16 cellular contexts compared by ENCODE assay signal in genomic region chr2:100744589-100744988, GRCh38.
DNase-seq lines count a peak whose midpoint lies in the region; ATAC-seq, FAIRE-seq and TF ChIP-seq lines count a peak whose summit lies in the region.
"Had no signal": no experiment of that assay in that cellular context is flagged by ENCODE, and none has a peak within 500 bp of the region (broad histone marks: within the 10 kb centered on the region; RNA-seq: fewer than 3 reads in every experiment).

No MANE protein-coding gene starts in this region.

- no peak overlapping the region for H3K27ac Mint-ChIP-seq in activated naive CD4-positive, alpha-beta T cell treated with anti-CD3 and anti-CD28 coated beads, Interleukin-2, amount 50 U/mL, for 72 hours

- H3K9me3 Mint-ChIP-seq in activated naive CD4-positive, alpha-beta T cell treated with anti-CD3 and anti-CD28 coated beads, Interleukin-2, amount 50 U/mL, for 72 hours, result no peaks in the 10 kb centered on the region

- H2BK120ac ChIP-seq in H1 (replicated peaks; ENCODE audit: low read depth, low read length) (no peak overlapping the region), mesenchymal stem cell (ENCODE audit: low read depth, low read length) (no peak overlapping the region)

- no peak for TF ChIP-seq POLR2A in H1 (IDR thresholded peaks at IDR 0.05; ENCODE audit: control extremely low read depth in 1 of 2, low read depth in 2 of 2, low read length in 2 of 2)

- H3K14ac ChIP-seq in H1 (ENCODE audit: insufficient read length), result no peak overlapping the region
- H3K14ac ChIP-seq in mesenchymal stem cell (ENCODE audit: low read length in 2 of 2), result no peak overlapping the region

- no peak overlapping the region for H3K4me2 ChIP-seq in H1 (ENCODE audit: insufficient read depth in 1 of 2, low read depth in 2 of 2, low read length in 2 of 2)
- no peak overlapping the region for H3K4me2 ChIP-seq in mesenchymal stem cell (ENCODE audit: low read length, poor library complexity, severe bottlenecking)

- no peak overlapping the region for H3K56ac ChIP-seq in H1 (replicated peaks; ENCODE audit: insufficient read length, low read depth, low read length)

- TF ChIP-seq EP300 in H1 (IDR thresholded peaks at IDR 0.05; ENCODE audit: borderline replicate concordance in 1 of 2, low read depth in 2 of 2, low read length in 2 of 2), result no peak

- no peak overlapping the region for H2AFZ ChIP-seq in H1 (ENCODE audit: low read length)
- H2AFZ ChIP-seq in mesenchymal stem cell (ENCODE audit: low read depth, low read length), result no peak overlapping the region

- H3K4me3 ChIP-seq in H1 (ENCODE audit: extremely low read depth in 1 of 4, insufficient read depth in 2 of 4, low read depth in 3 of 4, low read length in 4 of 4), result no peak overlapping the region
- H3K4me3 ChIP-seq in mesenchymal stem cell (ENCODE audit: insufficient read depth in 1 of 2, low read depth in 1 of 2, low read length in 2 of 2), result no peak overlapping the region
- H3K4me3 ChIP-seq: ascending aorta had no signal

- peak; percentile 53 for DNase-seq in DMS53 treated with DMSO at 0.1 percent for 48 hours (lab: John Stamatoyannopoulos, UW; ENCODE audit: unreplicated experiment)
- DNase-seq in OCI-M1 (lab: John Stamatoyannopoulos, UW), result peak; percentile 44
- DNase-seq in H1 (ENCODE audit: low read depth in 1 of 2, low spot score in 2 of 2), result no peak
- DNase-seq in mesenchymal stem cell, result peak; percentile 68
- no peak for DNase-seq in activated naive CD4-positive, alpha-beta T cell treated with Interleukin-2 at 50 U/mL for 16 hours
- DNase-seq in activated naive CD4-positive, alpha-beta T cell treated with anti-CD3 and anti-CD28 coated beads, Interleukin-2, amount 50 U/mL, for 72 hours (ENCODE audit: low spot score in 2 of 2), result no peak
- no peak for DNase-seq in globus pallidus (ENCODE audit: low spot score)
- no peak for DNase-seq in epidermal melanocyte (ENCODE audit: insufficient read length, low spot score)
- DNase-seq: activated CD4-positive, alpha-beta T cell treated with anti-CD3 and anti-CD28 coated beads, Interleukin-2, amount 50 U/mL, for 1 hour; AML-193; DMS153; foreskin melanocyte; NCI-H1436; NCI-H446 treated with DMSO at 0.1 percent for 48 hours; substantia nigra had no signal

- H4K91ac ChIP-seq in H1 (replicated peaks; ENCODE audit: insufficient read length, low read length), result no peak overlapping the region
- no peak overlapping the region for H4K91ac ChIP-seq in mesenchymal stem cell (ENCODE audit: low read length)

- H4K5ac ChIP-seq in H1 (ENCODE audit: insufficient read length, low read depth, low read length), result no peak overlapping the region

- H3K79me1 ChIP-seq in H1 (ENCODE audit: low read depth, low read length), result no peaks in the 10 kb centered on the region
- H3K79me1 ChIP-seq in mesenchymal stem cell (replicated peaks; ENCODE audit: low read length, poor library complexity, severe bottlenecking), result no peaks in the 10 kb centered on the region

- H3K27me3 ChIP-seq in H1 (replicated peaks in 1 of 4; ENCODE audit: control insufficient read depth in 3 of 4, extremely low read depth in 1 of 4, insufficient read depth in 3 of 4, low read length in 3 of 4), result no peaks in the 10 kb centered on the region
- H3K27me3 ChIP-seq in mesenchymal stem cell (ENCODE audit: control insufficient read depth in 1 of 2, insufficient read depth in 1 of 2, low read length in 2 of 2), result peaks cover 0 to 3% of the 10 kb centered on the region in 2 experiments
- H3K27me3 ChIP-seq: ascending aorta had no signal

- H4K20me1 ChIP-seq in H1 (replicated peaks in 1 of 2; ENCODE audit: control insufficient read depth in 1 of 2, insufficient read depth in 2 of 2, low read length in 2 of 2), result no peaks in the 10 kb centered on the region

- H2BK15ac ChIP-seq in H1 (ENCODE audit: low read length), result no peak overlapping the region
- no peak overlapping the region for H2BK15ac ChIP-seq in mesenchymal stem cell (ENCODE audit: low read depth, poor library complexity, severe bottlenecking)

- H2BK12ac ChIP-seq in H1 (ENCODE audit: low read depth, low read length), result no peak overlapping the region
- peak overlapping the region in 1 of 2 experiments; percentile 17 for H2BK12ac ChIP-seq in mesenchymal stem cell (ENCODE audit: low read length in 2 of 2)

- ATAC-seq in activated naive CD4-positive, alpha-beta T cell treated with anti-CD3 and anti-CD28 coated beads, Interleukin-2, amount 50 U/mL, for 72 hours, result no peak

- H3K18ac ChIP-seq in H1 (ENCODE audit: extremely low read depth, low read length), result no peak overlapping the region
- H3K18ac ChIP-seq in mesenchymal stem cell (ENCODE audit: low read depth in 1 of 2, low read length in 2 of 2), result no peak overlapping the region

- no peaks in the 10 kb centered on the region for H3K36me3 ChIP-seq in H1 (ENCODE audit: control insufficient read depth in 2 of 4, insufficient read depth in 4 of 4, low read length in 3 of 4)
- no peaks in the 10 kb centered on the region for H3K36me3 ChIP-seq in mesenchymal stem cell (ENCODE audit: control insufficient read depth in 1 of 2, insufficient read depth in 2 of 2, low read depth in 1 of 2, low read length in 2 of 2)
- H3K36me3 ChIP-seq: ascending aorta had no signal

- no peak for TF ChIP-seq CTCF in H1 (IDR thresholded peaks at IDR 0.05; ENCODE audit: control extremely low read depth in 1 of 3, insufficient read depth in 1 of 3, low read depth in 1 of 3, low read length in 3 of 3)

- H3K4me1 ChIP-seq in H1 (replicated peaks in 1 of 4; ENCODE audit: control insufficient read depth in 3 of 4, insufficient read depth in 4 of 4, low read length in 3 of 4) (no peaks in the 10 kb centered on the region), mesenchymal stem cell (ENCODE audit: control insufficient read depth, insufficient read depth, low read depth, low read length) (no peaks in the 10 kb centered on the region)
- H3K4me1 ChIP-seq: ascending aorta had no signal

- no peak for FAIRE-seq in H1 (lab: Jason Lieb, UNC)

- H3K23ac ChIP-seq in H1 (ENCODE audit: insufficient read length) (no peak overlapping the region), mesenchymal stem cell (ENCODE audit: low read length in 2 of 2) (no peak overlapping the region)

- H3K79me2 ChIP-seq in H1 (ENCODE audit: control insufficient read depth in 1 of 2, insufficient read depth in 2 of 2, low read length in 2 of 2), result no peaks in the 10 kb centered on the region

- no peak overlapping the region for H3K27ac ChIP-seq in H1 (ENCODE audit: low read depth, low read length)
- no peak overlapping the region for H3K27ac ChIP-seq in mesenchymal stem cell (ENCODE audit: low read length, poor library complexity, severe bottlenecking)
- H3K27ac ChIP-seq: ascending aorta had no signal

- no peaks in the 10 kb centered on the region for H3K36me3 Mint-ChIP-seq in activated naive CD4-positive, alpha-beta T cell treated with anti-CD3 and anti-CD28 coated beads, Interleukin-2, amount 50 U/mL, for 72 hours

- no peak overlapping the region for H3K4ac ChIP-seq in H1 (replicated peaks; ENCODE audit: insufficient read length, low read depth, low read length)
- H3K4ac ChIP-seq in mesenchymal stem cell (ENCODE audit: low read depth in 1 of 2, low read length in 2 of 2), result peak overlapping the region in 1 of 2 experiments; percentile 27

- H4K8ac ChIP-seq in H1 (ENCODE audit: extremely low read depth, insufficient read depth, low read length), result peak overlapping the region; percentile 46; the same call in 1 of the 2 replicates
- no peak overlapping the region for H4K8ac ChIP-seq in mesenchymal stem cell (ENCODE audit: low read length)

- CTCF ChIA-PET in H1 (lab: Charles Lee; ENCODE audit: partially characterized antibody), result interaction anchor here (0.9 to 1.0 kb wide), 2 partner anchors 15 to 74 kb away, joined by 3 read pairs; no protein-coding TSS in a partner anchor

- H3K23me2 ChIP-seq in H1 (ENCODE audit: low read depth, low read length), result no peaks in the 10 kb centered on the region

- H2BK5ac ChIP-seq in H1 (ENCODE audit: low read depth, low read length), result no peak overlapping the region
- no peak overlapping the region for H2BK5ac ChIP-seq in mesenchymal stem cell (ENCODE audit: low read depth, low read length, poor library complexity, severe bottlenecking)

- no peak for TF ChIP-seq RAD21 in H1 (IDR thresholded peaks at IDR 0.05 in 1 of 2, conservative IDR thresholded peaks at IDR 0.05 in 1 of 2; ENCODE audit: low read depth in 2 of 2, low read length in 2 of 2)

- WGBS in H1 (ENCODE audit: extremely low coverage in 1 of 2, insufficient coverage in 1 of 2, insufficient read length in 1 of 2, insufficient replicate concordance in 2 of 2, low coverage in 1 of 2, low lambda C conversion rate in 2 of 2, missing lambda C conversion rate in 1 of 2), 2 experiments, result 84% methylated on average over 5 of the region's 5 CpGs; no CpG with 5 or more reads in 1 of the 2 experiments
- WGBS in mesenchymal stem cell, result 90% methylated on average over 5 of the region's 5 CpGs

- H2AK5ac ChIP-seq in H1 (ENCODE audit: low read depth, low read length) (no peak overlapping the region), mesenchymal stem cell (ENCODE audit: low read length, severe bottlenecking) (no peak overlapping the region)

- H3K9ac ChIP-seq in H1 (replicated peaks in 1 of 4; ENCODE audit: extremely low read depth in 1 of 4, low read depth in 3 of 4, low read length in 3 of 4) (no peak overlapping the region), mesenchymal stem cell (ENCODE audit: low read length) (no peak overlapping the region)

- POLR2A ChIA-PET in H1 (lab: Charles Lee; ENCODE audit: partially characterized antibody), result interaction anchor here (1.4 kb wide), 1 partner anchor 258 kb away, joined by 4 read pairs; the partner anchor contains the start of gene RPL31

- H2BK20ac ChIP-seq in H1 (ENCODE audit: low read length), result no peak overlapping the region

- H3K9me3 ChIP-seq in H1 (ENCODE audit: insufficient read depth in 2 of 2, low read depth in 1 of 2, low read length in 1 of 2) (no peaks in the 10 kb centered on the region), mesenchymal stem cell (ENCODE audit: control insufficient read depth, low read length) (no peaks in the 10 kb centered on the region)
- H3K9me3 ChIP-seq: ascending aorta had no signal

TF ChIP-seq in H1, 55 proteins besides CTCF, POLR2A, EP300 and RAD21 (continues in another document):
- TF ChIP-seq USF2 (IDR thresholded peaks at IDR 0.05; ENCODE audit: low read length) (no peak), GABPA (IDR thresholded peaks at IDR 0.05; ENCODE audit: borderline replicate concordance, insufficient read depth, low read length) (no peak), BRCA1 (IDR thresholded peaks at IDR 0.05; ENCODE audit: low read depth, low read length) (no peak), SP2 (IDR thresholded peaks at IDR 0.05; ENCODE audit: low read length) (no peak), POU5F1 (IDR thresholded peaks at IDR 0.05; ENCODE audit: low read depth, low read length) (no peak), CBX8 (IDR thresholded peaks at IDR 0.05; ENCODE audit: borderline replicate concordance, low read depth, low read length) (no peak)

Comparison
In these comparisons a context has a peak if more than half of its experiments do, and no peak if none do; other contexts are left out.
1. DNase-seq: peak in DMS53 treated with DMSO at 0.1 percent for 48 hours (single experiment), OCI-M1 (single experiment) and mesenchymal stem cell (single experiment); none in H1 (0 of 2), activated naive CD4-positive, alpha-beta T cell treated with Interleukin-2 at 50 U/mL for 16 hours (single experiment), activated naive CD4-positive, alpha-beta T cell treated with anti-CD3 and anti-CD28 coated beads, Interleukin-2, amount 50 U/mL, for 72 hours (0 of 2), globus pallidus (single experiment) and epidermal melanocyte (single experiment).